Comparison of ENCODE assay signal across 29 cellular contexts in the genomic region with DNA sequence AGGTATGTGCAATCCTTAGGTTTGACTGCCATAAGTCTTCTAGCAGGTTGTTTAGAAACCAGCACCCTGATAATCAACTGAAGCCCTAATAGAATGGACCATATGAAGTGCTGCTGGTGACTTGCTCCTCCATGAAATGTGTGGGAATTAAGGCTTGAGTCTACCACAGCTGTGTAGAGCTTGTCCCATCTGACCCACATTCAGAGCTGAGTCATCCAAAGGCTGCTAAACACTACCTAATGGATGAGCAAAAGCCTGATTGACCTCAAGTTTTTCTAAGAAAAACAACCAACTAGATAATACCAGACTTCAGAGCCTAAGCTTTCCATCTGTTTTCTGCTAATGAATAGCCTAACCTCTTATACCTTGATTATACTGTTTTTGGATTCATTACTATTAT.
"Had no signal": no experiment of that assay in that cellular context is flagged by ENCODE, and none has a peak within 500 bp of the region (broad histone marks: within the 10 kb centered on the region; RNA-seq: fewer than 3 reads in every experiment).

No MANE protein-coding gene starts in this region.

- ATAC-seq: activated naive CD4-positive, alpha-beta T cell treated with anti-CD3 and anti-CD28 coated beads, Interleukin-2, amount 50 U/mL, for 72 hours; activated naive CD8-positive, alpha-beta T cell treated with anti-CD3 and anti-CD28 coated beads, Interleukin-2, amount 50 U/mL, for 24 hours; body of pancreas; T-helper 17 cell had no signal

- H3K27ac ChIP-seq: ascending aorta, body of pancreas, cardiac muscle cell had no signal

- H3K4me1 ChIP-seq: ascending aorta, body of pancreas had no signal

- H3K36me3 ChIP-seq: ascending aorta, cardiac muscle cell, MG63 had no signal

- H3K4me3 ChIP-seq: ascending aorta, body of pancreas, cardiac muscle cell, MG63 had no signal

- H3K9me3 ChIP-seq: ascending aorta, body of pancreas, MG63 had no signal

- DNase-seq: activated B cell treated with CpG ODN at 0.5 μM for 24 hours; activated CD4-positive, alpha-beta memory T cell treated with anti-CD3 and anti-CD28 coated beads for 36 hours; activated CD4-positive, alpha-beta T cell treated with anti-CD3 and anti-CD28 coated beads for 1 hour; activated CD4-positive, alpha-beta T cell treated with anti-CD3 and anti-CD28 coated beads, Interleukin-2, amount 10 ng/mL, durations not matched to agents 7 days and 5 days; activated CD8-positive, alpha-beta memory T cell treated with anti-CD3 and anti-CD28 coated beads for 24 hours; activated effector memory CD4-positive, alpha-beta T cell treated with anti-CD3 and anti-CD28 coated beads, Interleukin-2, amount 50 U/mL, for 16 hours; activated naive CD4-positive, alpha-beta T cell treated with Interleukin-2 at 50 U/mL for 16 hours; activated naive CD8-positive, alpha-beta T cell treated with anti-CD3 and anti-CD28 coated beads, Interleukin-2, amount 50 U/mL, for 24 hours; activated T-cell treated with anti-CD3 and anti-CD28 coated beads, Interleukin-2, amount 50 U/mL, for 4 hours; amniotic stem cell; body of pancreas; MG63; MV-4-11; NCI-H1092 treated with DMSO at 0.1 percent for 48 hours; NCI-H1417 treated with DMSO at 0.1 percent for 48 hours; NCI-H1694; NCI-H2029; NCI-H2107; NCI-H2171 treated with DMSO at 0.1 percent for 48 hours; NCI-H345; NCI-H510A; NCI-H526 treated with DMSO at 0.1 percent for 48 hours; NCI-H82; SIG-M5; T-helper 17 cell; T-helper 9 cell had no signal

- H3K27me3 ChIP-seq: ascending aorta, body of pancreas, cardiac muscle cell, MG63 had no signal
